In the genomic region with DNA sequence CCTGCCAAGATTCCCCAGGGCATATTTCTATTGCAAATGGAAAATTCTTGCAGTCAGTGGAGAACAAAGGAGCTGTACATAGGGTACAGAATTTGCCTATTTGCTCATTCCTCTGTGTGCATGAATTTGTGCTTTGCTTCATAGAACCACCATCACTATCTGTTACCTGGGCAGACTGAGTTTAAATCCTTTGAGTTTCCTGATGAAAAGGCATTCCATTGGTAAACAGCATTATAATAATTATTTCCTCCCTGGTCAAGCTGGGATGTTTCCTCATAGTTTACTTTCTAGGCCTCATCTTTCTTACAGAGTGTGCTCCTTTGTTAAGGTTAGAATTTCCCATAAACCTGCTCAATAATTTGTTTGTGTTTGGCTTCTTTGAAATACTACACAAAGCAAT, we compare ENCODE assay signal across 32 cellular contexts. TPM values are rescaled to one million over a fixed set of nuclear protein-coding genes. Genes with fewer than 3 reads are reported as not detected.
"Had no signal": no experiment of that assay in that cellular context is flagged by ENCODE, and none has a peak within 500 bp of the region (broad histone marks: within the 10 kb centered on the region; RNA-seq: fewer than 3 reads in every experiment).

No MANE protein-coding gene starts in this region.

- H3K27me3 Mint-ChIP-seq: activated CD4-positive, alpha-beta memory T cell treated with anti-CD3 and anti-CD28 coated beads for 36 hours; activated CD4-positive, alpha-beta T cell treated with anti-CD3 and anti-CD28 coated beads for 36 hours; activated CD4-positive, alpha-beta T cell treated with anti-CD3 and anti-CD28 coated beads, Interleukin-2, amount 10 ng/mL, durations not matched to agents 7 days and 5 days; activated naive CD4-positive, alpha-beta T cell treated with anti-CD3 and anti-CD28 coated beads, Interleukin-2, amount 10 ng/mL, durations not matched to agents 7 days and 5 days; activated naive CD8-positive, alpha-beta T cell; activated naive CD8-positive, alpha-beta T cell treated with anti-CD3 and anti-CD28 coated beads, Interleukin-2, amount 50 U/mL, for 24 hours; brain had no signal

- H3K9ac ChIP-seq: SK-N-SH had no signal

- ATAC-seq: activated CD4-positive, alpha-beta T cell treated with anti-CD3 and anti-CD28 coated beads for 36 hours; activated CD4-positive, CD25-positive, alpha-beta regulatory T cell treated with anti-CD3 and anti-CD28 coated beads, Interleukin-2, amount 50 U/mL, for 24 hours; activated naive CD8-positive, alpha-beta T cell treated with anti-CD3 and anti-CD28 coated beads, Interleukin-2, amount 50 U/mL, for 24 hours; WTC11 had no signal

- H3K36me3 Mint-ChIP-seq: activated CD4-positive, alpha-beta memory T cell treated with anti-CD3 and anti-CD28 coated beads for 36 hours; activated naive CD4-positive, alpha-beta T cell treated with anti-CD3 and anti-CD28 coated beads, Interleukin-2, amount 10 ng/mL, durations not matched to agents 7 days and 5 days; activated naive CD8-positive, alpha-beta T cell; brain; WTC11 had no signal

- H3K4me3 ChIP-seq: Peyer's patch, SJSA1 had no signal

- DNase-seq: activated CD4-positive, alpha-beta memory T cell treated with anti-CD3 and anti-CD28 coated beads for 36 hours; activated CD4-positive, alpha-beta T cell treated with anti-CD3 and anti-CD28 coated beads for 36 hours; activated CD4-positive, alpha-beta T cell treated with anti-CD3 and anti-CD28 coated beads, Interleukin-2, amount 10 ng/mL, durations not matched to agents 7 days and 5 days; activated CD8-positive, alpha-beta memory T cell treated with anti-CD3 and anti-CD28 coated beads, Interleukin-2, amount 50 U/mL, for 4 hours; activated effector memory CD4-positive, alpha-beta T cell treated with Interleukin-2 at 50 U/mL for 16 hours; activated naive CD4-positive, alpha-beta T cell treated with anti-CD3 and anti-CD28 coated beads, Interleukin-2, amount 10 ng/mL, durations not matched to agents 7 days and 5 days; activated naive CD8-positive, alpha-beta T cell treated with anti-CD3 and anti-CD28 coated beads, Interleukin-2, amount 50 U/mL, for 24 hours; activated T-cell treated with anti-CD3 and anti-CD28 coated beads for 4 hours; activated T-cell treated with anti-CD3 and anti-CD28 coated beads, Interleukin-2, amount 50 U/mL, for 48 hours; anterior cingulate cortex; central memory CD4-positive, alpha-beta T cell; NCI-H1105 treated with DMSO at 0.1 percent for 48 hours; NCI-H1436; NCI-H187; NCI-H2029 treated with DMSO at 0.1 percent for 48 hours; NCI-H2107; NCI-H2171; NCI-H526; NCI-H748 treated with DMSO at 0.1 percent for 48 hours; RPMI8226; SHP77 treated with DMSO at 0.1 percent for 48 hours; SK-N-SH had no signal

- H3K4me1 ChIP-seq: Peyer's patch, SJSA1 had no signal

- H3K27me3 ChIP-seq: Peyer's patch, SJSA1 had no signal

- H3K27ac ChIP-seq: Peyer's patch, SJSA1 had no signal

- H3K4me2 ChIP-seq: SK-N-SH had no signal

- H3K4me3 Mint-ChIP-seq: activated CD4-positive, alpha-beta memory T cell treated with anti-CD3 and anti-CD28 coated beads for 36 hours; activated CD4-positive, alpha-beta T cell treated with anti-CD3 and anti-CD28 coated beads for 36 hours; activated CD4-positive, alpha-beta T cell treated with anti-CD3 and anti-CD28 coated beads, Interleukin-2, amount 10 ng/mL, durations not matched to agents 7 days and 5 days; activated naive CD4-positive, alpha-beta T cell treated with anti-CD3 and anti-CD28 coated beads, Interleukin-2, amount 10 ng/mL, durations not matched to agents 7 days and 5 days; activated naive CD8-positive, alpha-beta T cell; activated naive CD8-positive, alpha-beta T cell treated with anti-CD3 and anti-CD28 coated beads, Interleukin-2, amount 50 U/mL, for 24 hours; T-helper 1 cell treated with Interleukin-12 subunit alpha and Interleukin-12 subunit beta and Interleukin-4 antibody, amounts not matched to agents 30 μg/mL and 1 μg/mL, for 36 hours; T-helper 2 cell treated with Interferon-gamma antibody and Interleukin-4, amounts not matched to agents 5 μg/mL and 100 μg/mL, for 36 hours; WTC11 had no signal

- H3K36me3 ChIP-seq: Peyer's patch, SJSA1 had no signal

- H3K4me1 Mint-ChIP-seq: activated CD4-positive, alpha-beta T cell treated with anti-CD3 and anti-CD28 coated beads for 36 hours; activated CD4-positive, alpha-beta T cell treated with anti-CD3 and anti-CD28 coated beads, Interleukin-2, amount 10 ng/mL, durations not matched to agents 7 days and 5 days; activated naive CD4-positive, alpha-beta T cell treated with anti-CD3 and anti-CD28 coated beads, Interleukin-2, amount 10 ng/mL, durations not matched to agents 7 days and 5 days; activated naive CD8-positive, alpha-beta T cell treated with anti-CD3 and anti-CD28 coated beads, Interleukin-2, amount 50 U/mL, for 24 hours; brain; WTC11 had no signal

- H3K27ac Mint-ChIP-seq: activated CD4-positive, alpha-beta memory T cell treated with anti-CD3 and anti-CD28 coated beads for 36 hours; activated CD4-positive, alpha-beta T cell treated with anti-CD3 and anti-CD28 coated beads for 36 hours; activated CD4-positive, alpha-beta T cell treated with anti-CD3 and anti-CD28 coated beads, Interleukin-2, amount 10 ng/mL, durations not matched to agents 7 days and 5 days; activated naive CD4-positive, alpha-beta T cell treated with anti-CD3 and anti-CD28 coated beads, Interleukin-2, amount 10 ng/mL, durations not matched to agents 7 days and 5 days; activated naive CD8-positive, alpha-beta T cell; activated naive CD8-positive, alpha-beta T cell treated with anti-CD3 and anti-CD28 coated beads, Interleukin-2, amount 50 U/mL, for 24 hours; brain; T-helper 1 cell treated with Interleukin-12 subunit alpha and Interleukin-12 subunit beta and Interleukin-4 antibody, amounts not matched to agents 30 μg/mL and 1 μg/mL, for 36 hours; T-helper 2 cell treated with Interferon-gamma antibody and Interleukin-4, amounts not matched to agents 5 μg/mL and 100 μg/mL, for 36 hours; WTC11 had no signal

- H3K9me3 Mint-ChIP-seq: activated CD4-positive, alpha-beta memory T cell treated with anti-CD3 and anti-CD28 coated beads for 36 hours; activated CD4-positive, alpha-beta T cell treated with anti-CD3 and anti-CD28 coated beads, Interleukin-2, amount 10 ng/mL, durations not matched to agents 7 days and 5 days; activated naive CD8-positive, alpha-beta T cell treated with anti-CD3 and anti-CD28 coated beads, Interleukin-2, amount 50 U/mL, for 24 hours; brain; T-helper 1 cell treated with Interleukin-12 subunit alpha and Interleukin-12 subunit beta and Interleukin-4 antibody, amounts not matched to agents 30 μg/mL and 1 μg/mL, for 36 hours; WTC11 had no signal

- H3K9me3 ChIP-seq: Peyer's patch, SJSA1, SK-N-SH had no signal

RNA-seq across cellular contexts. Expression of a gene that starts 0.8 kb away (rescaled TPM):
- total RNA-seq: activated CD4-positive, alpha-beta memory T cell treated with anti-CD3 and anti-CD28 coated beads for 36 hours; activated CD4-positive, alpha-beta T cell treated with anti-CD3 and anti-CD28 coated beads for 36 hours; activated CD4-positive, alpha-beta T cell treated with anti-CD3 and anti-CD28 coated beads, Interleukin-2, amount 10 ng/mL, durations not matched to agents 7 days and 5 days; cerebellum; M059J; SJSA1 had no signal

RNA-seq across cellular contexts. Expression of a gene that starts 27.2 kb away (rescaled TPM):
- total RNA-seq: activated CD4-positive, alpha-beta memory T cell treated with anti-CD3 and anti-CD28 coated beads for 36 hours; activated CD4-positive, alpha-beta T cell treated with anti-CD3 and anti-CD28 coated beads for 36 hours; activated CD4-positive, alpha-beta T cell treated with anti-CD3 and anti-CD28 coated beads, Interleukin-2, amount 10 ng/mL, durations not matched to agents 7 days and 5 days; cerebellum; M059J; Peyer's patch; SJSA1; WTC11 had no signal
